Comparison of ENCODE assay signal across 18 cellular contexts in genomic region chrX:102957751-102958150, GRCh38. TPM values are rescaled to one million over a fixed set of nuclear protein-coding genes. Genes with fewer than 3 reads are reported as not detected.
"Had no signal": no experiment of that assay in that cellular context is flagged by ENCODE, and none has a peak within 500 bp of the region (broad histone marks: within the 10 kb centered on the region; RNA-seq: fewer than 3 reads in every experiment).

No MANE protein-coding gene starts in this region.

- H3K9ac ChIP-seq: neural progenitor cell, parathyroid adenoma had no signal

- H3K4me1 ChIP-seq: ascending aorta, gastrocnemius medialis, heart left ventricle, lower lobe of right lung, neural progenitor cell had no signal

- H3K79me2 ChIP-seq: parathyroid adenoma had no signal

- H3K4me2 ChIP-seq: neural progenitor cell had no signal

- ATAC-seq: esophagus mucosa; gastrocnemius medialis; heart left ventricle; left cardiac atrium; lower lobe of right lung; stimulated activated effector memory CD8-positive, alpha-beta T cell treated with anti-CD3 and anti-CD28 coated beads, Interleukin-12 subunit alpha, Interleukin-12 subunit beta, amount 100 ng/mL, for 72 hours; T-cell had no signal

- H2AFZ ChIP-seq: neural progenitor cell, parathyroid adenoma had no signal

- H3K9me3 ChIP-seq: ascending aorta, gastrocnemius medialis, heart left ventricle, lower lobe of right lung had no signal

- DNase-seq: activated CD4-positive, alpha-beta T cell treated with anti-CD3 and anti-CD28 coated beads, Interleukin-2, amount 50 U/mL, for 1 hour; activated naive CD4-positive, alpha-beta T cell; activated naive CD8-positive, alpha-beta T cell treated with anti-CD3 and anti-CD28 coated beads, Interleukin-2, amount 10 ng/mL, durations not matched to agents 7 days and 5 days; activated T-cell treated with anti-CD3 and anti-CD28 coated beads for 4 hours; gastrocnemius medialis; heart left ventricle; immature natural killer cell; left cardiac atrium; lower lobe of right lung; naive B cell; stimulated activated CD4-positive, alpha-beta T cell treated with anti-CD3 and anti-CD28 coated beads, Interleukin-12 subunit alpha, Interleukin-12 subunit beta, amount 100 ng/mL, for 4 hours; T-cell; T-helper 9 cell had no signal

- H3K36me3 ChIP-seq: ascending aorta, gastrocnemius medialis, heart left ventricle, lower lobe of right lung, neural progenitor cell had no signal

- H3K27me3 ChIP-seq: ascending aorta, gastrocnemius medialis, neural progenitor cell had no signal

- H3K27ac ChIP-seq: ascending aorta, gastrocnemius medialis, heart left ventricle, lower lobe of right lung, neural progenitor cell, parathyroid adenoma had no signal

- H3K4me3 ChIP-seq: ascending aorta, gastrocnemius medialis, heart left ventricle, lower lobe of right lung, neural progenitor cell had no signal

RNA-seq across cellular contexts. Expression of gene RAB40AL, which starts 20.7 kb away (rescaled TPM):
- total RNA-seq: ascending aorta had no signal
